Comparison of ENCODE assay signal across 8 cellular contexts in genomic region chrX:129931411-129932136, GRCh38. TPM values are rescaled to one million over a fixed set of nuclear protein-coding genes. Genes with fewer than 3 reads are reported as not detected.
A peak's percentile ranks its signal among the peaks of the same experiment; 100 is the strongest.
DNase-seq lines count a peak whose midpoint lies in the region; ATAC-seq, FAIRE-seq and TF ChIP-seq lines count a peak whose summit lies in the region.

No MANE protein-coding gene starts in this region.

- no peak for TF ChIP-seq RAD21 in H1 (IDR thresholded peaks at IDR 0.05 in 1 of 2, conservative IDR thresholded peaks at IDR 0.05 in 1 of 2; ENCODE audit: low read depth in 2 of 2, low read length in 2 of 2)

- no peak overlapping the region for H3K23ac ChIP-seq in H1 (ENCODE audit: insufficient read length)

- H3K9ac ChIP-seq in H1 (replicated peaks in 1 of 4; ENCODE audit: extremely low read depth in 1 of 4, low read depth in 3 of 4, low read length in 3 of 4), result peak overlapping the region in 3 of 4 experiments; percentile 60 to 90 (median 73); a peak in 6 of 7 replicates

- H4K8ac ChIP-seq in H1 (ENCODE audit: extremely low read depth, insufficient read depth, low read length), result peak overlapping the region; percentile 88; the same call in 1 of the 2 replicates

- no peak overlapping the region for H2AK5ac ChIP-seq in H1 (ENCODE audit: low read depth, low read length)

- peaks cover 0 to 5% (median 1%) of the 10 kb centered on the region in 4 experiments; a peak in 2 of 7 replicates for H3K4me1 ChIP-seq in H1 (replicated peaks in 1 of 4; ENCODE audit: control insufficient read depth in 3 of 4, insufficient read depth in 4 of 4, low read length in 3 of 4)

- ATAC-seq in GM18870 (IDR thresholded peaks at IDR 0.05; ENCODE audit: unreplicated experiment) (peak; percentile 63), HG03103 (IDR thresholded peaks at IDR 0.05; ENCODE audit: low read depth, unreplicated experiment) (peak; percentile 60), memory B cell (ENCODE audit: low read depth) (peak; percentile 70)
- ATAC-seq in activated CD8-positive, alpha-beta T cell treated with anti-CD3 and anti-CD28 coated beads, Interleukin-2, amount 10 ng/mL, durations not matched to agents 7 days and 5 days, result peak; percentile 66

- H3K27ac ChIP-seq in H1 (ENCODE audit: low read depth, low read length), result peak overlapping the region; percentile 67; the same call in 1 of the 2 replicates

- peaks cover 6 to 12% (median 11%) of the 10 kb centered on the region in 4 experiments; a peak in 6 of 8 replicates for H3K36me3 ChIP-seq in H1 (ENCODE audit: control insufficient read depth in 2 of 4, insufficient read depth in 4 of 4, low read length in 3 of 4)

- TF ChIP-seq EP300 in H1 (IDR thresholded peaks at IDR 0.05; ENCODE audit: borderline replicate concordance in 1 of 2, low read depth in 2 of 2, low read length in 2 of 2), result peak in 1 of 2 experiments; percentile 76; a peak in 1 of 3 replicates

- peak overlapping the region; percentile 67 to 91 for H3K4me2 ChIP-seq in H1 (ENCODE audit: insufficient read depth in 1 of 2, low read depth in 2 of 2, low read length in 2 of 2)

- H3K4me3 ChIP-seq in AG10803 (ENCODE audit: low read length) (peak overlapping the region; percentile 72), H1 (ENCODE audit: extremely low read depth in 1 of 4, insufficient read depth in 2 of 4, low read depth in 3 of 4, low read length in 4 of 4) (peak overlapping the region; percentile 59 to 92 (median 74))

- H3K27me3 ChIP-seq in H1 (replicated peaks in 1 of 4; ENCODE audit: control insufficient read depth in 3 of 4, extremely low read depth in 1 of 4, insufficient read depth in 3 of 4, low read length in 3 of 4), result peaks cover 32 to 38% (median 36%) of the 10 kb centered on the region in 4 experiments

- no peaks in the 10 kb centered on the region for H3K79me2 ChIP-seq in H1 (ENCODE audit: control insufficient read depth in 1 of 2, insufficient read depth in 2 of 2, low read length in 2 of 2)

- H2BK120ac ChIP-seq in H1 (replicated peaks; ENCODE audit: low read depth, low read length), result no peak overlapping the region

- peak; percentile 96 for DNase-seq in AG10803 (ENCODE audit: low read depth)
- peak; percentile 12 for DNase-seq in NCI-H446 treated with DMSO at 0.1 percent for 48 hours (lab: John Stamatoyannopoulos, UW)
- DNase-seq in activated CD8-positive, alpha-beta T cell treated with anti-CD3 and anti-CD28 coated beads, Interleukin-2, amount 10 ng/mL, durations not matched to agents 7 days and 5 days, result peak; percentile 82
- peak; percentile 64 to 82 for DNase-seq in H1 (ENCODE audit: low read depth in 1 of 2, low spot score in 2 of 2)
- DNase-seq in memory B cell (ENCODE audit: low spot score in 2 of 2), result peak; percentile 62 to 65
- DNase-seq in stimulated activated CD8-positive, alpha-beta memory T cell treated with anti-CD3 and anti-CD28 coated beads, Interleukin-12 subunit alpha, Interleukin-12 subunit beta, amount 100 ng/mL, for 24 hours (ENCODE audit: extremely low read depth), result peak; percentile 20

- no peaks in the 10 kb centered on the region; the same call in 1 of the 2 replicates for H3K23me2 ChIP-seq in H1 (ENCODE audit: low read depth, low read length)

- POLR2A ChIA-PET in activated CD8-positive, alpha-beta T cell treated with anti-CD3 and anti-CD28 coated beads, Interleukin-2, amount 10 ng/mL, durations not matched to agents 7 days and 5 days (lab: Charles Lee), result interaction anchor here (0.5 to 1.8 kb wide), 3 partner anchors 20 to 59 kb away, joined by 3 to 4 read pairs (median 3); no protein-coding TSS in a partner anchor
- POLR2A ChIA-PET in H1 (lab: Charles Lee; ENCODE audit: partially characterized antibody), result interaction anchor here (0.6 to 2.0 kb wide), 13 partner anchors 8 to 420 kb away, joined by 3 to 8 read pairs (median 3); partner anchors contain the start of gene ZDHHC9

- peaks cover 5% of the 10 kb centered on the region for H3K4me1 Mint-ChIP-seq in activated CD8-positive, alpha-beta T cell treated with anti-CD3 and anti-CD28 coated beads, Interleukin-2, amount 10 ng/mL, durations not matched to agents 7 days and 5 days (ENCODE audit: low read depth)
- peaks cover 6% of the 10 kb centered on the region for H3K4me1 Mint-ChIP-seq in memory B cell

- peaks cover 9% of the 10 kb centered on the region for H3K27me3 Mint-ChIP-seq in activated CD8-positive, alpha-beta T cell treated with anti-CD3 and anti-CD28 coated beads, Interleukin-2, amount 10 ng/mL, durations not matched to agents 7 days and 5 days (ENCODE audit: low read depth)
- no peaks in the 10 kb centered on the region for H3K27me3 Mint-ChIP-seq in memory B cell

- no CpG with 5 or more reads among the region's 50 CpGs for WGBS in H1 (ENCODE audit: extremely low coverage in 1 of 2, insufficient coverage in 1 of 2, insufficient read length in 1 of 2, insufficient replicate concordance in 2 of 2, low coverage in 1 of 2, low lambda C conversion rate in 2 of 2, missing lambda C conversion rate in 1 of 2), 2 experiments

- H2BK20ac ChIP-seq in H1 (ENCODE audit: low read length), result no peak overlapping the region

- no peak for FAIRE-seq in H1 (lab: Jason Lieb, UNC)

- H3K9me3 ChIP-seq in H1 (ENCODE audit: insufficient read depth in 2 of 2, low read depth in 1 of 2, low read length in 1 of 2), result no peaks in the 10 kb centered on the region

- H4K5ac ChIP-seq in H1 (ENCODE audit: insufficient read length, low read depth, low read length), result peak overlapping the region; percentile 97

- H3K56ac ChIP-seq in H1 (replicated peaks; ENCODE audit: insufficient read length, low read depth, low read length), result no peak overlapping the region

- H3K9me3 Mint-ChIP-seq in activated CD8-positive, alpha-beta T cell treated with anti-CD3 and anti-CD28 coated beads, Interleukin-2, amount 10 ng/mL, durations not matched to agents 7 days and 5 days (ENCODE audit: insufficient read depth), result no peaks in the 10 kb centered on the region
- H3K9me3 Mint-ChIP-seq in memory B cell, result no peaks in the 10 kb centered on the region

- H4K91ac ChIP-seq in H1 (replicated peaks; ENCODE audit: insufficient read length, low read length), result peak overlapping the region; percentile 65

- no peaks in the 10 kb centered on the region for H3K79me1 ChIP-seq in H1 (ENCODE audit: low read depth, low read length)

- H3K4me3 Mint-ChIP-seq in activated CD8-positive, alpha-beta T cell treated with anti-CD3 and anti-CD28 coated beads, Interleukin-2, amount 10 ng/mL, durations not matched to agents 7 days and 5 days, result peak overlapping the region; percentile 71
- H3K4me3 Mint-ChIP-seq in memory B cell, result peak overlapping the region; percentile 92

- no peak overlapping the region for H3K4ac ChIP-seq in H1 (replicated peaks; ENCODE audit: insufficient read length, low read depth, low read length)

- H2BK15ac ChIP-seq in H1 (ENCODE audit: low read length), result no peak overlapping the region

- peaks cover 7% of the 10 kb centered on the region for H3K36me3 Mint-ChIP-seq in activated CD8-positive, alpha-beta T cell treated with anti-CD3 and anti-CD28 coated beads, Interleukin-2, amount 10 ng/mL, durations not matched to agents 7 days and 5 days (ENCODE audit: low read depth)
- H3K36me3 Mint-ChIP-seq in memory B cell, result peaks cover 2% of the 10 kb centered on the region

- H3K14ac ChIP-seq in H1 (ENCODE audit: insufficient read length), result no peak overlapping the region

- CTCF ChIA-PET in activated CD8-positive, alpha-beta T cell treated with anti-CD3 and anti-CD28 coated beads, Interleukin-2, amount 10 ng/mL, durations not matched to agents 7 days and 5 days (lab: Charles Lee), result interaction anchor here (1.0 to 2.0 kb wide), 3 partner anchors 24 to 129 kb away, joined by 4 to 9 read pairs (median 9); no protein-coding TSS in a partner anchor
- CTCF ChIA-PET in H1 (lab: Charles Lee; ENCODE audit: partially characterized antibody), result interaction anchor here (0.6 to 1.3 kb wide), 3 partner anchors 16 to 325 kb away, joined by 3 to 4 read pairs (median 3); no protein-coding TSS in a partner anchor

- no peak for TF ChIP-seq POLR2A in H1 (IDR thresholded peaks at IDR 0.05; ENCODE audit: control extremely low read depth in 1 of 2, low read depth in 2 of 2, low read length in 2 of 2)

- no peak overlapping the region; the same call in 1 of the 2 replicates for H2BK5ac ChIP-seq in H1 (ENCODE audit: low read depth, low read length)

- H3K18ac ChIP-seq in H1 (ENCODE audit: extremely low read depth, low read length), result peak overlapping the region; percentile 90; the same call in 1 of the 2 replicates

- peaks cover 0 to 3% of the 10 kb centered on the region in 2 experiments for H4K20me1 ChIP-seq in H1 (replicated peaks in 1 of 2; ENCODE audit: control insufficient read depth in 1 of 2, insufficient read depth in 2 of 2, low read length in 2 of 2)

- peak overlapping the region; percentile 85; the same call in 1 of the 2 replicates for H2AFZ ChIP-seq in H1 (ENCODE audit: low read length)

- TF ChIP-seq CTCF in AG10803 (conservative IDR thresholded peaks at IDR 0.05; ENCODE audit: low read length), result no peak
- no peak for TF ChIP-seq CTCF in H1 (IDR thresholded peaks at IDR 0.05; ENCODE audit: control extremely low read depth in 1 of 3, insufficient read depth in 1 of 3, low read depth in 1 of 3, low read length in 3 of 3)

- peak overlapping the region; percentile 92 for H3K27ac Mint-ChIP-seq in activated CD8-positive, alpha-beta T cell treated with anti-CD3 and anti-CD28 coated beads, Interleukin-2, amount 10 ng/mL, durations not matched to agents 7 days and 5 days
- peak overlapping the region; percentile 97 for H3K27ac Mint-ChIP-seq in memory B cell

- no peak overlapping the region for H2BK12ac ChIP-seq in H1 (ENCODE audit: low read depth, low read length)

RNA-seq across cellular contexts. Expression of gene UTP14A, which starts 25.6 kb away (rescaled TPM):
- total RNA-seq in activated CD8-positive, alpha-beta T cell treated with anti-CD3 and anti-CD28 coated beads, Interleukin-2, amount 10 ng/mL, durations not matched to agents 7 days and 5 days, result 10 to 100 TPM; 28.1 to 29.7 TPM
- 24.0 and 25.7 TPM in 2 replicates for total RNA-seq in H1 (2021; fragmentation: NEBNext Ultra II Directional; extraction: Animal tissue kit (Norgen Biotek cat#: 25700))
- 3.5 and 4.5 TPM in 2 replicates for polyA plus RNA-seq in H1 (2011; rRNA removed)
- polyA plus RNA-seq in H1 (2011; cell fraction: cytosol; rRNA removed), result 10.6 TPM
- polyA plus RNA-seq in H1 (2011; cell fraction: nucleus; rRNA removed), result 7.8 TPM
- polyA plus RNA-seq in H1 (2012, experiment 1 of 2), result 17.3 to 24.6 TPM (median 19.5 TPM) in 4 replicates
- 3.3 TPM for polyA plus RNA-seq in H1 (2012, experiment 2 of 2)
- 20.7 TPM for polyA plus RNA-seq in H1 (2013, experiment 1 of 2)
- 18.6 TPM for polyA plus RNA-seq in H1 (2013, experiment 2 of 2)
- 5.5 and 7.8 TPM in 2 replicates for polyA minus RNA-seq in H1 (2011; rRNA and poly(A)+ RNA removed)
- polyA minus RNA-seq in H1 (2011; cell fraction: cytosol; rRNA and poly(A)+ RNA removed), result 8.4 TPM
- 7.7 TPM for polyA minus RNA-seq in H1 (2011; cell fraction: nucleus; rRNA and poly(A)+ RNA removed)

RNA-seq across cellular contexts. Expression of gene BCORL1, which starts 50.9 kb away (rescaled TPM):
- 10 to 100 TPM in 1 of 2 experiments, 1 to 10 TPM in 1; 9.7 to 10.9 TPM for total RNA-seq in activated CD8-positive, alpha-beta T cell treated with anti-CD3 and anti-CD28 coated beads, Interleukin-2, amount 10 ng/mL, durations not matched to agents 7 days and 5 days
- total RNA-seq in H1 (2021; fragmentation: NEBNext Ultra II Directional; extraction: Animal tissue kit (Norgen Biotek cat#: 25700)), result 6.2 and 9.0 TPM in 2 replicates
- polyA plus RNA-seq in H1 (2011; rRNA removed), result 1.4 and 1.9 TPM in 2 replicates
- polyA plus RNA-seq in H1 (2011; cell fraction: cytosol; rRNA removed), result 0.72 TPM
- polyA plus RNA-seq in H1 (2011; cell fraction: nucleus; rRNA removed), result 2.2 TPM
- 4.8 to 6.0 TPM (median 5.2 TPM) in 4 replicates for polyA plus RNA-seq in H1 (2012, experiment 1 of 2)
- 4.5 TPM for polyA plus RNA-seq in H1 (2012, experiment 2 of 2)
- 1.8 TPM for polyA plus RNA-seq in H1 (2013, experiment 1 of 2)
- 1.8 TPM for polyA plus RNA-seq in H1 (2013, experiment 2 of 2)
- 1.7 and 1.9 TPM in 2 replicates for polyA minus RNA-seq in H1 (2011; rRNA and poly(A)+ RNA removed)
- 3.3 TPM for polyA minus RNA-seq in H1 (2011; cell fraction: cytosol; rRNA and poly(A)+ RNA removed)
- 2.1 TPM for polyA minus RNA-seq in H1 (2011; cell fraction: nucleus; rRNA and poly(A)+ RNA removed)

Comparison
In these comparisons a context has a peak if more than half of its experiments do, and no peak if none do; other contexts are left out.
1. Peak in every context shown above with its lines: DNase-seq, ATAC-seq, H3K4me3 ChIP-seq and H3K27ac ChIP-seq.
2. DNase-seq: peak in every context shown above with its lines; median percentile 96 in AG10803; 82 in activated CD8-positive, alpha-beta T cell treated with anti-CD3 and anti-CD28 coated beads, Interleukin-2, amount 10 ng/mL, durations not matched to agents 7 days and 5 days; 73 in H1; 64 in memory B cell; 20 in stimulated activated CD8-positive, alpha-beta memory T cell treated with anti-CD3 and anti-CD28 coated beads, Interleukin-12 subunit alpha, Interleukin-12 subunit beta, amount 100 ng/mL, for 24 hours; 12 in NCI-H446 treated with DMSO at 0.1 percent for 48 hours.